In the genomic region with DNA sequence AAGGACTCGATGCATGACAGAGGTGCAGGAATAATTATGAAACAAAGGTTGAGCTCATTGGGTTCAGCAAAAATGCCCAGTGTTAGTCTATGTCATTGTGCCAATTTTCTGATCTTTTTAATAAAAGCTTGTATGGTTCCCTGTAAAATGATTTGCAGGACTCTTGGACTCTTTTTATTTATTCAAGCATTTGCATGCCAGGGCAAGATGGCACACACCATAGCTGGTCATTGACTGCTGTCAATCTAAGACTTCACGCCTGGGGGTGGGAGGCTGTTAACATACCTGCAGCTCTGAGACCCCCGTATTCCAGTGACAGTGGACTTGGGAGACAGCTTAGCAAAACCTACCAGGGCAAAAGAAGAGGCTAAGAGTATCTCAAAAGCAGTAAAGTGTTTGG, we compare ENCODE assay signal across 29 cellular contexts. TPM values are rescaled to one million over a fixed set of nuclear protein-coding genes. Genes with fewer than 3 reads are reported as not detected.
"Had no signal": no experiment of that assay in that cellular context is flagged by ENCODE, and none has a peak within 500 bp of the region (broad histone marks: within the 10 kb centered on the region; RNA-seq: fewer than 3 reads in every experiment).

No MANE protein-coding gene starts in this region.

- ATAC-seq: activated CD4-positive, CD25-positive, alpha-beta regulatory T cell treated with anti-CD3 and anti-CD28 coated beads, Interleukin-2, amount 50 U/mL, for 24 hours; activated naive CD8-positive, alpha-beta T cell treated with anti-CD3 and anti-CD28 coated beads, Interleukin-2, amount 50 U/mL, for 24 hours; activated T-cell treated with anti-CD3 and anti-CD28 coated beads, Interleukin-2, amount 50 U/mL, for 4 hours; activated T-helper 17 cell treated with anti-CD3 and anti-CD28 coated beads, Interleukin-2, amount 50 U/mL, for 72 hours; body of pancreas; gastroesophageal sphincter; T-helper 17 cell had no signal

- H3K4me1 Mint-ChIP-seq: activated B cell treated with CpG ODN at 0.5 μM for 24 hours; activated CD4-positive, alpha-beta memory T cell treated with anti-CD3 and anti-CD28 coated beads, Interleukin-2, amount 10 ng/mL, durations not matched to agents 7 days and 5 days; activated naive CD4-positive, alpha-beta T cell treated with anti-CD3 and anti-CD28 coated beads, Interleukin-2, amount 50 U/mL, for 24 hours; activated naive CD8-positive, alpha-beta T cell treated with anti-CD3 and anti-CD28 coated beads for 36 hours; activated naive CD8-positive, alpha-beta T cell treated with anti-CD3 and anti-CD28 coated beads, Interleukin-2, amount 50 U/mL, for 24 hours; activated T-helper 17 cell treated with anti-CD3 and anti-CD28 coated beads, Interleukin-2, amount 50 U/mL, for 72 hours; T-helper 17 cell had no signal

- H3K36me3 Mint-ChIP-seq: activated naive CD8-positive, alpha-beta T cell treated with anti-CD3 and anti-CD28 coated beads for 36 hours had no signal

- DNase-seq: activated B cell treated with CpG ODN at 0.5 μM for 24 hours; activated CD4-positive, alpha-beta memory T cell treated with anti-CD3 and anti-CD28 coated beads, Interleukin-2, amount 10 ng/mL, durations not matched to agents 7 days and 5 days; activated CD4-positive, alpha-beta T cell treated with anti-CD3 and anti-CD28 coated beads for 48 hours; activated effector memory CD4-positive, alpha-beta T cell treated with Interleukin-2 at 50 U/mL for 16 hours; activated gamma-delta T cell treated with Interleukin-2 at 50 U/mL for 16 hours; activated naive CD4-positive, alpha-beta T cell treated with anti-CD3 and anti-CD28 coated beads for 36 hours; activated naive CD8-positive, alpha-beta T cell treated with anti-CD3 and anti-CD28 coated beads for 36 hours; activated naive CD8-positive, alpha-beta T cell treated with anti-CD3 and anti-CD28 coated beads, Interleukin-2, amount 50 U/mL, for 24 hours; activated T-cell treated with anti-CD3 and anti-CD28 coated beads, Interleukin-2, amount 50 U/mL, for 4 hours; amygdala; body of pancreas; caudate nucleus; dorsolateral prefrontal cortex; effector memory CD4-positive, alpha-beta T cell; erythroblast; esophagus squamous epithelium; foreskin melanocyte; T-helper 1 cell; T-helper 17 cell; T1000; WERI-Rb-1 had no signal

- H3K36me3 ChIP-seq: adrenal gland, esophagus squamous epithelium, gastroesophageal sphincter, WERI-Rb-1 had no signal

- H3K27ac ChIP-seq: adrenal gland, body of pancreas, dorsolateral prefrontal cortex, esophagus squamous epithelium, gastroesophageal sphincter, WERI-Rb-1 had no signal

- H3K27ac Mint-ChIP-seq: activated B cell treated with CpG ODN at 0.5 μM for 24 hours; activated CD4-positive, alpha-beta memory T cell treated with anti-CD3 and anti-CD28 coated beads, Interleukin-2, amount 10 ng/mL, durations not matched to agents 7 days and 5 days; activated naive CD4-positive, alpha-beta T cell treated with anti-CD3 and anti-CD28 coated beads for 36 hours; activated naive CD4-positive, alpha-beta T cell treated with anti-CD3 and anti-CD28 coated beads, Interleukin-2, amount 50 U/mL, for 24 hours; activated naive CD8-positive, alpha-beta T cell treated with anti-CD3 and anti-CD28 coated beads for 36 hours; activated naive CD8-positive, alpha-beta T cell treated with anti-CD3 and anti-CD28 coated beads, Interleukin-2, amount 50 U/mL, for 24 hours; activated T-helper 17 cell treated with anti-CD3 and anti-CD28 coated beads, Interleukin-2, amount 50 U/mL, for 72 hours; dendritic cell treated with granulocyte-macrophage colony-stimulating factor and Interleukin-4, amounts not matched to agents 40 ng/mL and 50 ng/mL, for 4 days; T-helper 17 cell; T-helper 2 cell treated with Interferon-gamma antibody and Interleukin-4, amounts not matched to agents 5 μg/mL and 100 μg/mL, for 36 hours had no signal

- H3K4me3 ChIP-seq: adrenal gland, body of pancreas, dorsolateral prefrontal cortex, esophagus squamous epithelium, gastroesophageal sphincter had no signal

- H3K4me3 Mint-ChIP-seq: activated B cell treated with CpG ODN at 0.5 μM for 24 hours; activated CD4-positive, alpha-beta memory T cell treated with anti-CD3 and anti-CD28 coated beads, Interleukin-2, amount 10 ng/mL, durations not matched to agents 7 days and 5 days; activated naive CD4-positive, alpha-beta T cell treated with anti-CD3 and anti-CD28 coated beads for 36 hours; activated naive CD4-positive, alpha-beta T cell treated with anti-CD3 and anti-CD28 coated beads, Interleukin-2, amount 50 U/mL, for 24 hours; activated naive CD8-positive, alpha-beta T cell treated with anti-CD3 and anti-CD28 coated beads for 36 hours; activated naive CD8-positive, alpha-beta T cell treated with anti-CD3 and anti-CD28 coated beads, Interleukin-2, amount 50 U/mL, for 24 hours; activated T-cell treated with anti-CD3 and anti-CD28 coated beads, Interleukin-2, amount 50 U/mL, for 4 hours; activated T-helper 17 cell treated with anti-CD3 and anti-CD28 coated beads, Interleukin-2, amount 50 U/mL, for 72 hours; dendritic cell treated with granulocyte-macrophage colony-stimulating factor and Interleukin-4, amounts not matched to agents 40 ng/mL and 50 ng/mL, for 4 days; T-helper 17 cell; T-helper 2 cell treated with Interferon-gamma antibody and Interleukin-4, amounts not matched to agents 5 μg/mL and 100 μg/mL, for 36 hours had no signal

- H3K27me3 ChIP-seq: adrenal gland, body of pancreas had no signal

- H3K4me1 ChIP-seq: adrenal gland, body of pancreas had no signal

RNA-seq across cellular contexts. Expression of a gene that starts 32.0 kb away (rescaled TPM):
- total RNA-seq: activated B cell treated with CpG ODN at 0.5 μM for 24 hours; activated CD4-positive, alpha-beta memory T cell treated with anti-CD3 and anti-CD28 coated beads, Interleukin-2, amount 10 ng/mL, durations not matched to agents 7 days and 5 days; activated naive CD4-positive, alpha-beta T cell treated with anti-CD3 and anti-CD28 coated beads for 36 hours; activated naive CD8-positive, alpha-beta T cell treated with anti-CD3 and anti-CD28 coated beads for 36 hours; fibroblast of villous mesenchyme had no signal
